In genomic region chr20:3889489-3890409, GRCh38 we compare ENCODE assay signal across 1 cellular context.
TF ChIP-seq lines count a peak whose summit lies in the region.

No MANE protein-coding gene starts in this region.

TF ChIP-seq in K562, 482 proteins besides CTCF, POLR2A, EP300 and RAD21 (continues in another document):
- TF ChIP-seq MTA1 (IDR thresholded peaks at IDR 0.05; ENCODE audit: borderline replicate concordance) (no peak), ZNF699 (CRISPR knock-in tag; IDR thresholded peaks at IDR 0.05; ENCODE audit: insufficient replicate concordance) (no peak), NFE2 (IDR thresholded peaks at IDR 0.05; ENCODE audit: low read depth) (no peak), MBD2 (IDR thresholded peaks at IDR 0.05; ENCODE audit: borderline replicate concordance, low read depth) (no peak), ZNF639 (CRISPR knock-in tag; conservative IDR thresholded peaks at IDR 0.05 in 1 of 2, IDR thresholded peaks at IDR 0.05 in 1 of 2) (no peak; a peak in 1 of 4 replicates), ZNF212 (CRISPR knock-in tag; IDR thresholded peaks at IDR 0.05) (no peak), CREBBP (IDR thresholded peaks at IDR 0.05; ENCODE audit: low read depth, low read length) (no peak), MAFF (IDR thresholded peaks at IDR 0.05; ENCODE audit: low read length) (no peak), MECOM (CRISPR knock-in tag; IDR thresholded peaks at IDR 0.05) (no peak), ETV5 (CRISPR knock-in tag; IDR thresholded peaks at IDR 0.05; ENCODE audit: low read depth) (peak; percentile 61; the same call in 1 of the 2 replicates), DEAF1 (CRISPR knock-in tag; IDR thresholded peaks at IDR 0.05) (no peak), HDAC2 (IDR thresholded peaks at IDR 0.05) (no peak), BRCA1 (IDR thresholded peaks at IDR 0.05) (no peak), BRCA1 (CRISPR knock-in tag; IDR thresholded peaks at IDR 0.05) (no peak), SRF (CRISPR knock-in tag; IDR thresholded peaks at IDR 0.05) (no peak), L3MBTL2 (IDR thresholded peaks at IDR 0.05) (peak; percentile 61), RBM25 (IDR thresholded peaks at IDR 0.05; ENCODE audit: low read depth, low read length, severe bottlenecking) (no peak), HMBOX1 (IDR thresholded peaks at IDR 0.05) (no peak), ZNF274 (IDR thresholded peaks at IDR 0.05; ENCODE audit: borderline replicate concordance, low read depth, low read length) (no peak), FOXJ2 (tag; IDR thresholded peaks at IDR 0.05) (no peak), PCBP2 (IDR thresholded peaks at IDR 0.05; ENCODE audit: low read depth, low read length, poor library complexity, severe bottlenecking) (no peak), GATAD2A (IDR thresholded peaks at IDR 0.05) (no peak), DLX4 (CRISPR knock-in tag; IDR thresholded peaks at IDR 0.05) (no peak), POLR2AphosphoS5 (IDR thresholded peaks at IDR 0.05; ENCODE audit: control insufficient read depth, insufficient read depth, low read depth, low read length) (0 out of 2 replicates have a peak, but pooled peaks have one; percentile 9), TSHZ1 (CRISPR knock-in tag; IDR thresholded peaks at IDR 0.05) (no peak), NONO (IDR thresholded peaks at IDR 0.05; ENCODE audit: low read depth in 2 of 2, low read length in 1 of 2) (peak; percentile 23 to 43; a peak in 1 of 4 replicates), ESRRA (IDR thresholded peaks at IDR 0.05; ENCODE audit: borderline replicate concordance, low read depth) (no peak), ZSCAN32 (CRISPR knock-in tag; IDR thresholded peaks at IDR 0.05) (no peak), BRF1 (IDR thresholded peaks at IDR 0.05; ENCODE audit: borderline replicate concordance, extremely low read depth, insufficient read length) (no peak), MCM7 (IDR thresholded peaks at IDR 0.05) (no peak), SP1 (CRISPR knock-in tag; IDR thresholded peaks at IDR 0.05) (no peak), THRAP3 (IDR thresholded peaks at IDR 0.05; ENCODE audit: borderline replicate concordance) (no peak), RNF2 (IDR thresholded peaks at IDR 0.05) (no peak), ZBTB11 (CRISPR knock-in tag; IDR thresholded peaks at IDR 0.05) (peak in 1 of 3 experiments; percentile 65; a peak in 2 of 6 replicates), SREBF2 (CRISPR knock-in tag; IDR thresholded peaks at IDR 0.05) (no peak), MAFK (IDR thresholded peaks at IDR 0.05; ENCODE audit: low read length) (no peak), ZNF24 (IDR thresholded peaks at IDR 0.05) (no peak), RCOR1 (IDR thresholded peaks at IDR 0.05; ENCODE audit: borderline replicate concordance in 1 of 2, low read depth in 2 of 2, low read length in 2 of 2) (no peak), ZNF436 (CRISPR knock-in tag; IDR thresholded peaks at IDR 0.05) (no peak), ZNF77 (CRISPR knock-in tag; IDR thresholded peaks at IDR 0.05) (no peak)
- TF ChIP-seq, protein P1, sequence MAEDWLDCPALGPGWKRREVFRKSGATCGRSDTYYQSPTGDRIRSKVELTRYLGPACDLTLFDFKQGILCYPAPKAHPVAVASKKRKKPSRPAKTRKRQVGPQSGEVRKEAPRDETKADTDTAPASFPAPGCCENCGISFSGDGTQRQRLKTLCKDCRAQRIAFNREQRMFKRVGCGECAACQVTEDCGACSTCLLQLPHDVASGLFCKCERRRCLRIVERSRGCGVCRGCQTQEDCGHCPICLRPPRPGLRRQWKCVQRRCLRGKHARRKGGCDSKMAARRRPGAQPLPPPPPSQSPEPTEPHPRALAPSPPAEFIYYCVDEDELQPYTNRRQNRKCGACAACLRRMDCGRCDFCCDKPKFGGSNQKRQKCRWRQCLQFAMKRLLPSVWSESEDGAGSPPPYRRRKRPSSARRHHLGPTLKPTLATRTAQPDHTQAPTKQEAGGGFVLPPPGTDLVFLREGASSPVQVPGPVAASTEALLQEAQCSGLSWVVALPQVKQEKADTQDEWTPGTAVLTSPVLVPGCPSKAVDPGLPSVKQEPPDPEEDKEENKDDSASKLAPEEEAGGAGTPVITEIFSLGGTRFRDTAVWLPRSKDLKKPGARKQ (CRISPR knock-in tag; IDR thresholded peaks at IDR 0.05) = no peak
- TF ChIP-seq, protein P2, sequence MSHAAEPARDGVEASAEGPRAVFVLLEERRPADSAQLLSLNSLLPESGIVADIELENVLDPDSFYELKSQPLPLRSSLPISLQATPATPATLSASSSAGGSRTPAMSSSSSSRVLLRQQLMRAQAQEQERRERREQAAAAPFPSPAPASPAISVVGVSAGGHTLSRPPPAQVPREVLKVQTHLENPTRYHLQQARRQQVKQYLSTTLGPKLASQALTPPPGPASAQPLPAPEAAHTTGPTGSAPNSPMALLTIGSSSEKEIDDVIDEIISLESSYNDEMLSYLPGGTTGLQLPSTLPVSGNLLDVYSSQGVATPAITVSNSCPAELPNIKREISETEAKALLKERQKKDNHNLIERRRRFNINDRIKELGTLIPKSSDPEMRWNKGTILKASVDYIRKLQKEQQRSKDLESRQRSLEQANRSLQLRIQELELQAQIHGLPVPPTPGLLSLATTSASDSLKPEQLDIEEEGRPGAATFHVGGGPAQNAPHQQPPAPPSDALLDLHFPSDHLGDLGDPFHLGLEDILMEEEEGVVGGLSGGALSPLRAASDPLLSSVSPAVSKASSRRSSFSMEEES (CRISPR knock-in tag; IDR thresholded peaks at IDR 0.05) = no peak; the same call in 1 of the 2 replicates
- TF ChIP-seq, protein P3, sequence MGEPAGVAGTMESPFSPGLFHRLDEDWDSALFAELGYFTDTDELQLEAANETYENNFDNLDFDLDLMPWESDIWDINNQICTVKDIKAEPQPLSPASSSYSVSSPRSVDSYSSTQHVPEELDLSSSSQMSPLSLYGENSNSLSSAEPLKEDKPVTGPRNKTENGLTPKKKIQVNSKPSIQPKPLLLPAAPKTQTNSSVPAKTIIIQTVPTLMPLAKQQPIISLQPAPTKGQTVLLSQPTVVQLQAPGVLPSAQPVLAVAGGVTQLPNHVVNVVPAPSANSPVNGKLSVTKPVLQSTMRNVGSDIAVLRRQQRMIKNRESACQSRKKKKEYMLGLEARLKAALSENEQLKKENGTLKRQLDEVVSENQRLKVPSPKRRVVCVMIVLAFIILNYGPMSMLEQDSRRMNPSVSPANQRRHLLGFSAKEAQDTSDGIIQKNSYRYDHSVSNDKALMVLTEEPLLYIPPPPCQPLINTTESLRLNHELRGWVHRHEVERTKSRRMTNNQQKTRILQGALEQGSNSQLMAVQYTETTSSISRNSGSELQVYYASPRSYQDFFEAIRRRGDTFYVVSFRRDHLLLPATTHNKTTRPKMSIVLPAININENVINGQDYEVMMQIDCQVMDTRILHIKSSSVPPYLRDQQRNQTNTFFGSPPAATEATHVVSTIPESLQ (CRISPR knock-in tag; IDR thresholded peaks at IDR 0.05) = no peak
- TF ChIP-seq, protein P4, sequence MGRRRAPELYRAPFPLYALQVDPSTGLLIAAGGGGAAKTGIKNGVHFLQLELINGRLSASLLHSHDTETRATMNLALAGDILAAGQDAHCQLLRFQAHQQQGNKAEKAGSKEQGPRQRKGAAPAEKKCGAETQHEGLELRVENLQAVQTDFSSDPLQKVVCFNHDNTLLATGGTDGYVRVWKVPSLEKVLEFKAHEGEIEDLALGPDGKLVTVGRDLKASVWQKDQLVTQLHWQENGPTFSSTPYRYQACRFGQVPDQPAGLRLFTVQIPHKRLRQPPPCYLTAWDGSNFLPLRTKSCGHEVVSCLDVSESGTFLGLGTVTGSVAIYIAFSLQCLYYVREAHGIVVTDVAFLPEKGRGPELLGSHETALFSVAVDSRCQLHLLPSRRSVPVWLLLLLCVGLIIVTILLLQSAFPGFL (CRISPR knock-in tag; IDR thresholded peaks at IDR 0.05) = no peak
- TF ChIP-seq, protein P5, sequence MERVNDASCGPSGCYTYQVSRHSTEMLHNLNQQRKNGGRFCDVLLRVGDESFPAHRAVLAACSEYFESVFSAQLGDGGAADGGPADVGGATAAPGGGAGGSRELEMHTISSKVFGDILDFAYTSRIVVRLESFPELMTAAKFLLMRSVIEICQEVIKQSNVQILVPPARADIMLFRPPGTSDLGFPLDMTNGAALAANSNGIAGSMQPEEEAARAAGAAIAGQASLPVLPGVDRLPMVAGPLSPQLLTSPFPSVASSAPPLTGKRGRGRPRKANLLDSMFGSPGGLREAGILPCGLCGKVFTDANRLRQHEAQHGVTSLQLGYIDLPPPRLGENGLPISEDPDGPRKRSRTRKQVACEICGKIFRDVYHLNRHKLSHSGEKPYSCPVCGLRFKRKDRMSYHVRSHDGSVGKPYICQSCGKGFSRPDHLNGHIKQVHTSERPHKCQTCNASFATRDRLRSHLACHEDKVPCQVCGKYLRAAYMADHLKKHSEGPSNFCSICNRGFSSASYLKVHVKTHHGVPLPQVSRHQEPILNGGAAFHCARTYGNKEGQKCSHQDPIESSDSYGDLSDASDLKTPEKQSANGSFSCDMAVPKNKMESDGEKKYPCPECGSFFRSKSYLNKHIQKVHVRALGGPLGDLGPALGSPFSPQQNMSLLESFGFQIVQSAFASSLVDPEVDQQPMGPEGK (CRISPR knock-in tag; IDR thresholded peaks at IDR 0.05; ENCODE audit: borderline replicate concordance) = no peak
